ENCODE assay signal across 24 cellular contexts in the genomic region with DNA sequence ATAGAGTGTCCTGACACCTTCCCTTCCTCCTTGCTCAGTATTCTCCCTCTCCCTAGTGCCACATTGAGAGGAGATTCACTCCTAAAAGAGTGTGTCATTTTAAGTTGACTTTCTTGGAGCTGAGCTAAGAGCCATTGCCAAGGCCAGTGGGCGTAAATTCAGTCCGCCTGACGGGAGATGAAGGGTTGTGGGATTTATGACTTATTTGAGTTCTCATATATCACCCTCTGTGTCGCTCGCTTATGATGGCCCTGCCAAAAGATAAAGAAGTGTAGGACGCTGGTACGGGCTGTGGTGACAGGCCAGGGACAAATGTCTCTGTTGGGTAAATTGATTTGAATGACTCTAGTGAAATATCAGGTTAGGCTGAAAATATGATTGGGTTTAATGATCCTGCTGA.
"Had no signal": no experiment of that assay in that cellular context is flagged by ENCODE, and none has a peak within 500 bp of the region (broad histone marks: within the 10 kb centered on the region; RNA-seq: fewer than 3 reads in every experiment).

No MANE protein-coding gene starts in this region.

- H3K4me1 ChIP-seq: esophagus muscularis mucosa, prostate gland, right atrium auricular region, suprapubic skin had no signal

- DNase-seq: effector CD4-positive, alpha-beta T cell; foreskin melanocyte; naive B cell; stimulated activated CD4-positive, alpha-beta T cell treated with anti-CD3 and anti-CD28 coated beads, Interleukin-12 subunit alpha, Interleukin-12 subunit beta, amount 100 ng/mL, for 4 hours; stimulated activated CD4-positive, alpha-beta T cell treated with anti-CD3 and anti-CD28 coated beads, Interleukin-1b, Interleukin-23, amount 100 ng/mL, for 48 hours; stimulated activated CD4-positive, alpha-beta T cell treated with anti-CD3 and anti-CD28 coated beads, Interleukin-4, amount 100 ng/mL, for 1 hour; stimulated activated CD8-positive, alpha-beta memory T cell treated with anti-CD3 and anti-CD28 coated beads, Interleukin-4, amount 100 ng/mL, for 48 hours; stimulated activated naive CD4-positive, alpha-beta T cell; stimulated activated naive CD8-positive, alpha-beta T cell treated with anti-CD3 and anti-CD28 coated beads, Interleukin-15, amount 100 ng/mL, for 72 hours; trophoblast cell had no signal

- H3K36me3 ChIP-seq: esophagus muscularis mucosa, neutrophil, prostate gland, right atrium auricular region, suprapubic skin had no signal

- H3K27ac ChIP-seq: dorsolateral prefrontal cortex, esophagus muscularis mucosa, neutrophil, prostate gland, right atrium auricular region, suprapubic skin had no signal

- H3K27me3 ChIP-seq: esophagus muscularis mucosa, neutrophil, right atrium auricular region, suprapubic skin had no signal

- FAIRE-seq: colon, endothelial cell of umbilical vein, keratinocyte had no signal

- H3K4me3 ChIP-seq: dorsolateral prefrontal cortex, esophagus muscularis mucosa, lung, prostate gland, right atrium auricular region, smooth muscle cell, suprapubic skin had no signal

- H3K9me3 ChIP-seq: neutrophil, prostate gland, suprapubic skin had no signal

- ATAC-seq: left lobe of liver; natural killer cell treated with Interleukin-12 subunit alpha and Interleukin-12 subunit beta and Interleukin-15 and Interleukin-18, amount 100 ng/mL, for 72 hours; sciatic nerve; stimulated activated naive CD8-positive, alpha-beta T cell treated with anti-CD3 and anti-CD28 coated beads, Interleukin-15, amount 100 ng/mL, for 72 hours had no signal
